ENCODE assay signal across 32 cellular contexts in the genomic region with DNA sequence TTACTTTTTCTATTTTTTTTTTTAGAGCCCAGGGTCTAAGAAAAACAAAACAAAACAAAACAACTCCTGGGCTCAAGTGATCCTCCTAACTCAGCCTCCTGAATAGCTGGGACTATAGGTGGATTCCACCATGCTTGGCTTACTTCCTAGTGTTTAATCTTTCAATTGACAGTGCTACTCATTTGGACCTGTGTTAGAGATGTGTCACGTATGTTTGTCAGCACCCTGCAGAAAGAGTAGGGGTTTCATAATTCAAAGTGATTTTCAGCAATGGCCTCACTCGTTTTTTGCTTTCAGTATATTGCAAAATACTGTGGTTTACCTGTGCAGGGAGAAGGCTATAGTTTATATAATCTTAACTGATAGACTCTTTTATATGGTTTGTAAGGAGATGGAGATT.
"Had no signal": no experiment of that assay in that cellular context is flagged by ENCODE, and none has a peak within 500 bp of the region (broad histone marks: within the 10 kb centered on the region; RNA-seq: fewer than 3 reads in every experiment).

No MANE protein-coding gene starts in this region.

- H3K27me3 Mint-ChIP-seq: activated CD4-positive, alpha-beta memory T cell treated with anti-CD3 and anti-CD28 coated beads, Interleukin-2, amount 10 ng/mL, durations not matched to agents 7 days and 5 days had no signal

- H3K9me3 Mint-ChIP-seq: activated CD4-positive, alpha-beta memory T cell treated with anti-CD3 and anti-CD28 coated beads, Interleukin-2, amount 10 ng/mL, durations not matched to agents 7 days and 5 days; activated naive CD4-positive, alpha-beta T cell treated with anti-CD3 and anti-CD28 coated beads for 36 hours; T-helper 1 cell treated with Interleukin-12 subunit alpha and Interleukin-12 subunit beta and Interleukin-4 antibody, amounts not matched to agents 30 μg/mL and 1 μg/mL, for 36 hours; T-helper 2 cell treated with Interferon-gamma antibody and Interleukin-4, amounts not matched to agents 5 μg/mL and 100 μg/mL, for 36 hours; WTC11 had no signal

- DNase-seq: activated CD4-positive, alpha-beta memory T cell treated with anti-CD3 and anti-CD28 coated beads, Interleukin-2, amount 10 ng/mL, durations not matched to agents 7 days and 5 days; activated CD4-positive, alpha-beta T cell treated with anti-CD3 and anti-CD28 coated beads for 48 hours; activated CD8-positive, alpha-beta memory T cell treated with anti-CD3 and anti-CD28 coated beads, Interleukin-2, amount 50 U/mL, for 4 hours; activated gamma-delta T cell treated with Interleukin-2 at 50 U/mL for 16 hours; activated naive CD4-positive, alpha-beta T cell treated with anti-CD3 and anti-CD28 coated beads for 36 hours; adrenal gland; body of pancreas; caudate nucleus; Kasumi-1; KBM-7; MM.1S; NCI-H1105; NCI-H1417 treated with DMSO at 0.1 percent for 48 hours; NCI-H187 treated with DMSO at 0.1 percent for 48 hours; NCI-H2081; NCI-H2171 treated with DMSO at 0.1 percent for 48 hours; NCI-H2227 treated with DMSO at 0.1 percent for 48 hours; NCI-H446 treated with DMSO at 0.1 percent for 48 hours; NCI-H524; NCI-H69; NCI-H82; SHP77; SJCRH30 had no signal

- ATAC-seq: activated CD4-positive, CD25-positive, alpha-beta regulatory T cell treated with anti-CD3 and anti-CD28 coated beads, Interleukin-2, amount 50 U/mL, for 24 hours; body of pancreas; Panc1; WTC11 had no signal

- H3K4me3 Mint-ChIP-seq: activated CD4-positive, alpha-beta memory T cell treated with anti-CD3 and anti-CD28 coated beads, Interleukin-2, amount 10 ng/mL, durations not matched to agents 7 days and 5 days; activated naive CD4-positive, alpha-beta T cell treated with anti-CD3 and anti-CD28 coated beads for 36 hours; IgD-negative memory B cell; T-helper 1 cell treated with Interleukin-12 subunit alpha and Interleukin-12 subunit beta and Interleukin-4 antibody, amounts not matched to agents 30 μg/mL and 1 μg/mL, for 36 hours; T-helper 2 cell treated with Interferon-gamma antibody and Interleukin-4, amounts not matched to agents 5 μg/mL and 100 μg/mL, for 36 hours; WTC11 had no signal

- H3K4me1 Mint-ChIP-seq: IgD-negative memory B cell had no signal

- H3K27ac Mint-ChIP-seq: activated CD4-positive, alpha-beta memory T cell treated with anti-CD3 and anti-CD28 coated beads, Interleukin-2, amount 10 ng/mL, durations not matched to agents 7 days and 5 days; activated naive CD4-positive, alpha-beta T cell treated with anti-CD3 and anti-CD28 coated beads for 36 hours; activated naive CD4-positive, alpha-beta T cell treated with anti-CD3 and anti-CD28 coated beads, Interleukin-2, amount 50 U/mL, for 72 hours; IgD-negative memory B cell; T-helper 1 cell treated with Interleukin-12 subunit alpha and Interleukin-12 subunit beta and Interleukin-4 antibody, amounts not matched to agents 30 μg/mL and 1 μg/mL, for 36 hours; T-helper 2 cell treated with Interferon-gamma antibody and Interleukin-4, amounts not matched to agents 5 μg/mL and 100 μg/mL, for 36 hours; WTC11 had no signal

- H3K4me3 ChIP-seq: adrenal gland, body of pancreas, breast epithelium, SJCRH30, SK-N-MC had no signal

- H3K36me3 Mint-ChIP-seq: IgD-negative memory B cell, WTC11 had no signal
